ENCODE assay signal across 15 cellular contexts in the genomic region with DNA sequence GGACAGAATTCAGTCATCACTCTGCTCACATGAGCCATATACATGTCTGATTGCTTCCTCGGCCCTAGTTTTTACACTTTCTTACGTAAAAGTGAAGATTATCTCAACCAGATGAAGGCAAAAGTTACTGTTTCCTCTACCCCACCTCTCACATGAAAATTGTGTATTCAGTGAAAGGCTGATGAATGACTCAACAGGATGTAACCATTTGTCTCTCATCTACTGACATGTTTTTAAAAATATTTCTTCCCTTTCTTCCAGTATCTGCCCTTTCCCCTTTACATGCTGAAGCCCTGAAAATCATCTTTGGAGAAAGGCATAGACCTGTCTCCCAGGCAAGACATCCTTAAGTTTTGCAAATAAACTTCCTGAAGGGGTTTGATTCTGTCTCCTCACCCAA.
"Had no signal": no experiment of that assay in that cellular context is flagged by ENCODE, and none has a peak within 500 bp of the region (broad histone marks: within the 10 kb centered on the region; RNA-seq: fewer than 3 reads in every experiment).

No MANE protein-coding gene starts in this region.

- DNase-seq: activated B cell treated with CpG ODN at 0.5 μM for 24 hours; activated CD4-positive, alpha-beta T cell treated with anti-CD3 and anti-CD28 coated beads for 48 hours; activated CD8-positive, alpha-beta T cell treated with anti-CD3 and anti-CD28 coated beads for 36 hours; activated effector memory CD4-positive, alpha-beta T cell treated with Interleukin-2 at 50 U/mL for 16 hours; activated T-cell treated with anti-CD3 and anti-CD28 coated beads, Interleukin-2, amount 50 U/mL, for 4 hours; adrenal gland; caudate nucleus; foreskin melanocyte; naive B cell; ovary; sigmoid colon; spleen had no signal

- ATAC-seq: activated CD8-positive, alpha-beta T cell treated with anti-CD3 and anti-CD28 coated beads for 36 hours; activated T-cell treated with anti-CD3 and anti-CD28 coated beads, Interleukin-2, amount 50 U/mL, for 4 hours had no signal

- H3K27me3 Mint-ChIP-seq: activated B cell treated with CpG ODN at 0.5 μM for 24 hours; activated CD8-positive, alpha-beta T cell treated with anti-CD3 and anti-CD28 coated beads for 36 hours; activated naive CD4-positive, alpha-beta T cell treated with anti-CD3 and anti-CD28 coated beads, Interleukin-2, amount 50 U/mL, for 24 hours; naive B cell had no signal

- H3K27ac ChIP-seq: adrenal gland, ovary, sigmoid colon, spleen had no signal

- H3K4me1 ChIP-seq: adrenal gland, sigmoid colon, spleen had no signal

- H3K4me1 Mint-ChIP-seq: activated B cell treated with CpG ODN at 0.5 μM for 24 hours; activated naive CD4-positive, alpha-beta T cell treated with anti-CD3 and anti-CD28 coated beads, Interleukin-2, amount 50 U/mL, for 24 hours; naive B cell had no signal

- H3K4me3 ChIP-seq: adrenal gland, lung, ovary, sigmoid colon, spleen had no signal

- H3K36me3 Mint-ChIP-seq: activated naive CD4-positive, alpha-beta T cell treated with anti-CD3 and anti-CD28 coated beads, Interleukin-2, amount 50 U/mL, for 24 hours; naive B cell had no signal

- H3K27me3 ChIP-seq: adrenal gland, ovary, sigmoid colon, spleen had no signal

- H3K4me3 Mint-ChIP-seq: activated B cell treated with CpG ODN at 0.5 μM for 24 hours; activated CD8-positive, alpha-beta T cell treated with anti-CD3 and anti-CD28 coated beads for 36 hours; activated naive CD4-positive, alpha-beta T cell treated with anti-CD3 and anti-CD28 coated beads, Interleukin-2, amount 50 U/mL, for 24 hours; activated T-cell treated with anti-CD3 and anti-CD28 coated beads, Interleukin-2, amount 50 U/mL, for 4 hours; naive B cell; T-helper 2 cell treated with Interferon-gamma antibody and Interleukin-4, amounts not matched to agents 5 μg/mL and 100 μg/mL, for 36 hours had no signal

- H3K36me3 ChIP-seq: adrenal gland, ovary, sigmoid colon, spleen had no signal

- H3K27ac Mint-ChIP-seq: activated B cell treated with CpG ODN at 0.5 μM for 24 hours; activated CD8-positive, alpha-beta T cell treated with anti-CD3 and anti-CD28 coated beads for 36 hours; activated naive CD4-positive, alpha-beta T cell treated with anti-CD3 and anti-CD28 coated beads, Interleukin-2, amount 50 U/mL, for 24 hours; T-helper 2 cell treated with Interferon-gamma antibody and Interleukin-4, amounts not matched to agents 5 μg/mL and 100 μg/mL, for 36 hours had no signal

- H3K9me3 ChIP-seq: adrenal gland, ovary, sigmoid colon, spleen had no signal

- H3K9me3 Mint-ChIP-seq: activated naive CD4-positive, alpha-beta T cell treated with anti-CD3 and anti-CD28 coated beads, Interleukin-2, amount 50 U/mL, for 24 hours had no signal
